8 cellular contexts compared by ENCODE assay signal in the genomic region with DNA sequence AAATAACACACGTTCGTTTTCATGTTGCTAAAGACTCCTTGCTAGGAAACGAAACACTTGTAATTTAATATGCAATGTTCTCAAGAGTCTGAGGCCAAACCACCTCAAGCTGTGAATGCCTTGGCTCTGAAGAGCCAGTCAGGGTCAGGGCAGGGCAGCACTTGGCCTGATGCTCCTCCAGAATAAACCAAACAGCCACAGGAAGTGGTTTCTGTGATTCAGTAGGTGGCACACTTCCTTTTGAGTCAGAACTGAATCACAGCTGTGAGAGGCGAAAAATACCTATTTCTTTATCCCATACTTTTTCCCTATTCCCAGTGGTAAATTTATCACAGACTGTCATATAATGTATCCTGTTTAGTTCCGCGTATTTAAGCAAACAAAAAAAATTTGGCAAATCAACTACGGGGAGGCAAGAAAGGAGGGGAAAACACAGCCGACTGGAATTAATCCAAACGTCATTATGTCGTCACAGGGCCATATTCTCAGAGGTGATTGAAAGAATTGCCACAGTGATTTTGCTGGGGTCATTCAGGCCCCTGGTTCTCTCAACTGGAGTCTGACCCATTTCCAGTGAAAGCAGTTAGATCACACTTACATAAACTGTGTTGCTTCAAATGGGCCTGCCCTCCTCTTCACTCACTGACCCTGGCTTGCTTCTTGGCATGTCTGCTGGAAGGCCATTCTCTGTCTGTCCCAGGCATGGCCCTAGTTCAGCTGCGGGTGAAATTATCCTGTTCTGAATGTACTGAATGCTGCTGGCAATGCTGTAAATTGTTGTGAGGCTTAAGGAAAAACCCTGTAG.
DNase-seq lines count a peak whose midpoint lies in the region; ATAC-seq, FAIRE-seq and TF ChIP-seq lines count a peak whose summit lies in the region.

No MANE protein-coding gene starts in this region.

- intact Hi-C loops in right lobe of liver (cut with DNase I) = no loop called here

- CTCF ChIA-PET in HEK293T (lab: Yijun Ruan, JAX) = interaction anchor here (0.5 to 1.2 kb wide), 3 partner anchors 73 to 124 kb away, joined by 3 to 5 read pairs (median 3); no protein-coding TSS in a partner anchor

- no peaks in the 10 kb centered on the region for H3K36me3 ChIP-seq in right lobe of liver

- POLR2A ChIA-PET in HEK293T (lab: Yijun Ruan, JAX) = interaction anchor here (0.8 to 1.2 kb wide), 2 partner anchors 32 to 71 kb away, joined by 3 to 4 read pairs; a partner anchor contains a TSS

- no peaks in the 10 kb centered on the region for H3K27me3 ChIP-seq in right lobe of liver

- 39% methylated on average over 11 of the region's 11 CpGs for WGBS in right lobe of liver (ENCODE audit: insufficient coverage, low coverage, low lambda C conversion rate, missing lambda C conversion rate)

- H3K27ac ChIP-seq in right lobe of liver = peak overlapping the region; percentile 17 to 61 (median 56)

- TF ChIP-seq CTCF in right lobe of liver (IDR thresholded peaks at IDR 0.05) = no peak

- peaks cover 0 to 27% (median 2%) of the 10 kb centered on the region in 4 donors for H3K4me1 ChIP-seq in right lobe of liver

- no peaks in the 10 kb centered on the region for H3K9me3 ChIP-seq in right lobe of liver

- FAIRE-seq in GM12891 (lab: Jason Lieb, UNC) = peak; percentile 93

- ATAC-seq in right lobe of liver = peak; percentile 55 to 73 (median 66)

- TF ChIP-seq POLR2A in GM12891 (IDR thresholded peaks at IDR 0.05; ENCODE audit: low read depth, low read length) (no peak), right lobe of liver (IDR thresholded peaks at IDR 0.05) (no peak)

- DNase-seq in GM12891 (ENCODE audit: insufficient read length, low spot score) (peak; percentile 32), HEK293T (ENCODE audit: extremely low spot score) (peak; percentile 23), MV-4-11 (lab: John Stamatoyannopoulos, UW) (peak; percentile 89), cerebellum (ENCODE audit: low spot score) (peak; percentile 7), right lobe of liver (peak in 2 of 3 donors; percentile 38 to 44), SK-N-DZ (ENCODE audit: low spot score) (no peak)
- DNase-seq in activated CD4-positive, alpha-beta T cell treated with anti-CD3 and anti-CD28 coated beads for 1 hour = peak; percentile 48
- peak; percentile 46 for DNase-seq in stimulated activated CD8-positive, alpha-beta memory T cell treated with anti-CD3 and anti-CD28 coated beads, Interleukin-12 subunit alpha, Interleukin-12 subunit beta, amount 100 ng/mL, for 1 hour (ENCODE audit: low read depth)

- peak overlapping the region in 1 of 3 donors; percentile 4 for H3K4me3 ChIP-seq in right lobe of liver

TF ChIP-seq in GM12891, 5 proteins besides CTCF, POLR2A, EP300 and RAD21:
- no peak for TF ChIP-seq POLR2AphosphoS5 (IDR thresholded peaks at IDR 0.05; ENCODE audit: low read depth, low read length)
- peak; percentile 58 for TF ChIP-seq SPI1 (IDR thresholded peaks at IDR 0.05; ENCODE audit: low read depth, low read length)
- no peak for TF ChIP-seq PAX5 (IDR thresholded peaks at IDR 0.05; ENCODE audit: insufficient read depth, low read length, severe bottlenecking)
- TF ChIP-seq POU2F2 (IDR thresholded peaks at IDR 0.05; ENCODE audit: low read depth, low read length) = 0 out of 2 replicates have a peak, but pooled peaks have one; percentile 46
- no peak for TF ChIP-seq TAF1 (IDR thresholded peaks at IDR 0.05; ENCODE audit: low read depth, low read length)
TF ChIP-seq in GM12891: peak in this region for 2.

TF ChIP-seq in HEK293T, 16 proteins besides CTCF, POLR2A, EP300 and RAD21:
- TF ChIP-seq ZNF384 (IDR thresholded peaks at IDR 0.05) = no peak
- no peak for TF ChIP-seq SP1 (IDR thresholded peaks at IDR 0.05)
- no peak for TF ChIP-seq L3MBTL2 (conservative IDR thresholded peaks at IDR 0.05)
- TF ChIP-seq ELF4 (IDR thresholded peaks at IDR 0.05) = no peak
- no peak for TF ChIP-seq HDGF (IDR thresholded peaks at IDR 0.05; ENCODE audit: borderline replicate concordance)
- no peak for TF ChIP-seq FOXM1 (IDR thresholded peaks at IDR 0.05; ENCODE audit: borderline replicate concordance)
- no peak for TF ChIP-seq FOXK2 (IDR thresholded peaks at IDR 0.05)
- TF ChIP-seq TARDBP (IDR thresholded peaks at IDR 0.05) = no peak
- no peak for TF ChIP-seq CTBP1 (IDR thresholded peaks at IDR 0.05; ENCODE audit: borderline replicate concordance)
- TF ChIP-seq FOXA1 (IDR thresholded peaks at IDR 0.05) = no peak
- no peak for TF ChIP-seq SUZ12 (IDR thresholded peaks at IDR 0.05)
- TF ChIP-seq ARNT (IDR thresholded peaks at IDR 0.05) = no peak
- TF ChIP-seq LEF1 (IDR thresholded peaks at IDR 0.05; ENCODE audit: borderline replicate concordance) = no peak
- TF ChIP-seq, protein P1, sequence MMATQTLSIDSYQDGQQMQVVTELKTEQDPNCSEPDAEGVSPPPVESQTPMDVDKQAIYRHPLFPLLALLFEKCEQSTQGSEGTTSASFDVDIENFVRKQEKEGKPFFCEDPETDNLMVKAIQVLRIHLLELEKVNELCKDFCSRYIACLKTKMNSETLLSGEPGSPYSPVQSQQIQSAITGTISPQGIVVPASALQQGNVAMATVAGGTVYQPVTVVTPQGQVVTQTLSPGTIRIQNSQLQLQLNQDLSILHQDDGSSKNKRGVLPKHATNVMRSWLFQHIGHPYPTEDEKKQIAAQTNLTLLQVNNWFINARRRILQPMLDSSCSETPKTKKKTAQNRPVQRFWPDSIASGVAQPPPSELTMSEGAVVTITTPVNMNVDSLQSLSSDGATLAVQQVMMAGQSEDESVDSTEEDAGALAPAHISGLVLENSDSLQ (IDR thresholded peaks at IDR 0.05) = no peak
